ENCODE assay signal across 16 cellular contexts in the genomic region with DNA sequence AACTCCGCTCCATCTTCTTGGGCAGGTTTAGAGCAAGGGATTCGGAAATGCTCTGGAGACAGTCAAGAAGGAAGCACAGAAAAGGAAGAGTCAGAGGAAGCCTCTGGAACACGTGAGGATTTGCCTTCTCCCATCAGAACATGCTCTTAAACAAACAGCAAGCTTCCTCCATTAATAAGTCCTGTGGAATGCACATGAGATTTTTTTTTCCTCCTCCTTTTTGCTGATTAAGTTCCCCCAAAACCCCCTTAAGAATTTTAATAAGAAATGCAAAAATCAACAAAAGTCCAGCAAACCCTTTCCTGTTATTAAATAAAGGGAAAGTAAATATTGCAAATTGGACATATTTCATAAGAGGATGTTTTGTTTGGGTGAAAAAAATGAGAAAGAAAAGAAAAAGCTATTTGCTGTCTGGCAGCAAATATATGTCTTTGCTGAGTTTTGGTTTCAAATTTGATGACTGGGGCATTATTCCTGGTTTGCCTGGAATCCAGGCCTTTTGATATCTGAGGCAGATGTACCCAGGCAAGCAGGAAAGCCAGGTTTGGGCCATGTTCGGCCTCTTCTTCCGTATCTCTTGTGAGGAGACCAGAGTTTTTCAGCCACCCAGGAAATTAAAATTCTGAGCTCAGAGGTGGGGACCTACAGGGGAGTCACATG. TPM values are rescaled to one million over a fixed set of nuclear protein-coding genes. Genes with fewer than 3 reads are reported as not detected.
A peak's percentile ranks its signal among the peaks of the same experiment; 100 is the strongest.
DNase-seq lines count a peak whose midpoint lies in the region; ATAC-seq and TF ChIP-seq lines count a peak whose summit lies in the region.
"Had no signal": no experiment of that assay in that cellular context is flagged by ENCODE, and none has a peak within 500 bp of the region (broad histone marks: within the 10 kb centered on the region; RNA-seq: fewer than 3 reads in every experiment).

No MANE protein-coding gene starts in this region.

- TF ChIP-seq CTCF in stomach (IDR thresholded peaks at IDR 0.05): no peak

- no peak overlapping the region for H3K4me3 ChIP-seq in stomach

- H3K9me3 ChIP-seq in stomach: no peaks in the 10 kb centered on the region

- TF ChIP-seq EP300 in stomach (IDR thresholded peaks at IDR 0.05): no peak

- 66 to 76% (median 72%) methylated on average over 5 of the region's 5 CpGs for WGBS in stomach, 5 donors

- no peak for ATAC-seq in GM19397 (IDR thresholded peaks at IDR 0.05; ENCODE audit: unreplicated experiment)

- intact Hi-C loops in stomach (cut with DNase I; ENCODE audit: low total_unique reads): loop anchor here (5.0 kb wide), 1 partner anchor 344 kb away; no protein-coding TSS in a partner anchor

- TF ChIP-seq POLR2A in stomach (IDR thresholded peaks at IDR 0.05): no peak

- H3K4me1 ChIP-seq in stomach: peaks cover 5 to 29% (median 18%) of the 10 kb centered on the region in 4 donors

- H3K27me3 ChIP-seq in stomach: no peaks in the 10 kb centered on the region

- peak; percentile 68 for DNase-seq in HCEC 1CT
- peak; percentile 34 for DNase-seq in astrocyte of the hippocampus (ENCODE audit: low read depth, low spot score)
- DNase-seq in iris pigment epithelial cell (ENCODE audit: low read depth): peak; percentile 74
- no peak for DNase-seq in stomach
- no peak for DNase-seq in Kasumi-1 (lab: John Stamatoyannopoulos, UW)
- no peak for DNase-seq in T-helper 1 cell
- no peak for DNase-seq in putamen (ENCODE audit: low spot score)
- DNase-seq: activated CD4-positive, alpha-beta T cell treated with anti-CD3 and anti-CD28 coated beads, Interleukin-2, amount 50 U/mL, for 4 hours; activated naive CD4-positive, alpha-beta T cell treated with anti-CD3 and anti-CD28 coated beads, Interleukin-2, amount 10 ng/mL, durations not matched to agents 7 days and 5 days; CD8-positive, alpha-beta memory T cell; GOT3; hippocampal formation; mesendoderm; NCI-H1694 treated with DMSO at 0.1 percent for 48 hours; NK-92 treated with Interleukin-12 subunit alpha and Interleukin-12 subunit beta, amount 100 ng/mL, for 24 hours had no signal

- H3K27ac ChIP-seq in stomach: peak overlapping the region in 3 of 5 donors; percentile 3 to 62 (median 43)

- H3K36me3 ChIP-seq in stomach: no peaks in the 10 kb centered on the region

RNA-seq across cellular contexts. Expression of a gene that starts 7.9 kb away (rescaled TPM):
- total RNA-seq in stomach: 10 to 100 TPM; 12.9 to 43.0 (median 33.9) TPM
- 10 to 100 TPM; 10.7 to 16.8 (median 11.0) TPM for polyA plus RNA-seq in stomach

Comparison
In these comparisons a context has a peak if more than half of its experiments do, and no peak if none do; other contexts are left out.
1. DNase-seq: peak in HCEC 1CT (single experiment), astrocyte of the hippocampus (single experiment) and iris pigment epithelial cell (single experiment); none in stomach (single experiment), Kasumi-1 (0 of 2), T-helper 1 cell (0 of 5) and putamen (single experiment).